Comparison of ENCODE assay signal across 22 cellular contexts in genomic region chr1:938711-939504, GRCh38. TPM values are rescaled to one million over a fixed set of nuclear protein-coding genes. Genes with fewer than 3 reads are reported as not detected.
DNase-seq lines count a peak whose midpoint lies in the region; TF ChIP-seq lines count a peak whose summit lies in the region.
"Had no signal": no experiment of that assay in that cellular context is flagged by ENCODE, and none has a peak within 500 bp of the region (broad histone marks: within the 10 kb centered on the region; RNA-seq: fewer than 3 reads in every experiment).

No MANE protein-coding gene starts in this region.

- H2BK120ac ChIP-seq in neuronal stem cell (ENCODE audit: low read depth, low read length), result peak overlapping the region; percentile 87

- H3K27me3 ChIP-seq in Loucy (ENCODE audit: insufficient read depth, low read length, poor library complexity, severe bottlenecking) (peaks cover 15% of the 10 kb centered on the region), brain microvascular endothelial cell (replicated peaks) (peaks cover 20% of the 10 kb centered on the region), neuronal stem cell (ENCODE audit: control insufficient read depth in 3 of 3, insufficient read depth in 3 of 3, low read depth in 1 of 3, low read length in 3 of 3) (peaks cover 42 to 88% (median 82%) of the 10 kb centered on the region in 3 experiments), breast epithelium (peaks cover 18 to 73% of the 10 kb centered on the region in 2 donors)
- peaks cover 26% of the 10 kb centered on the region for H3K27me3 ChIP-seq in CD8-positive, alpha-beta memory T cell (ENCODE audit: insufficient read depth, low read length, poor library complexity, severe bottlenecking)
- H3K27me3 ChIP-seq: SJCRH30 had no signal

- H3K36me3 ChIP-seq in Loucy (ENCODE audit: insufficient read depth, low read length), result no peaks in the 10 kb centered on the region
- H3K36me3 ChIP-seq in brain microvascular endothelial cell (replicated peaks), result no peaks in the 10 kb centered on the region
- H3K36me3 ChIP-seq in neuronal stem cell (replicated peaks in 1 of 2; ENCODE audit: control insufficient read depth in 2 of 2, insufficient read depth in 2 of 2, low read length in 2 of 2), result peaks cover 0 to 2% of the 10 kb centered on the region in 2 donors
- H3K36me3 ChIP-seq in breast epithelium, result no peaks in the 10 kb centered on the region
- no peaks in the 10 kb centered on the region for H3K36me3 ChIP-seq in CD8-positive, alpha-beta memory T cell (ENCODE audit: insufficient read depth, low read length)
- H3K36me3 ChIP-seq: cardiac muscle cell, ovary had no signal

- H3K14ac ChIP-seq in neuronal stem cell (ENCODE audit: low read length), result peak overlapping the region; percentile 47

- no peak overlapping the region for H3K4me3 ChIP-seq in Loucy (ENCODE audit: low read length, poor library complexity, severe bottlenecking)
- H3K4me3 ChIP-seq in brain microvascular endothelial cell (ENCODE audit: low read depth, low read length), result no peak overlapping the region
- no peak overlapping the region for H3K4me3 ChIP-seq in neuronal stem cell (ENCODE audit: low read length in 2 of 2)
- no peak overlapping the region for H3K4me3 ChIP-seq in breast epithelium
- H3K4me3 ChIP-seq in CD8-positive, alpha-beta memory T cell (ENCODE audit: low read length), result no peak overlapping the region
- H3K4me3 ChIP-seq: cardiac muscle cell, mucosa of descending colon, ovary had no signal

- no peak overlapping the region for H3K27ac Mint-ChIP-seq in CD8-positive, alpha-beta memory T cell
- H3K27ac Mint-ChIP-seq: activated CD4-positive, alpha-beta T cell treated with anti-CD3 and anti-CD28 coated beads, Interleukin-2, amount 10 ng/mL, durations not matched to agents 24 days and 14 days; activated naive CD8-positive, alpha-beta T cell treated with anti-CD3 and anti-CD28 coated beads, Interleukin-2, amount 10 ng/mL, durations not matched to agents 7 days and 5 days; CD4-positive, CD25-positive, alpha-beta regulatory T cell had no signal

- peak overlapping the region; percentile 76 for H3K4ac ChIP-seq in neuronal stem cell (ENCODE audit: low read length)

- H3K4me2 ChIP-seq in Loucy (ENCODE audit: low read depth, low read length, poor library complexity, severe bottlenecking) (peak overlapping the region; percentile 78), neuronal stem cell (ENCODE audit: insufficient read depth, low read length, poor library complexity, severe bottlenecking) (no peak overlapping the region)

- DNase-seq in DMS53 (lab: John Stamatoyannopoulos, UW) (peak; percentile 59), DMS53 treated with DMSO at 0.1 percent for 48 hours (lab: John Stamatoyannopoulos, UW; ENCODE audit: unreplicated experiment) (no peak), brain microvascular endothelial cell (no peak), neuronal stem cell (ENCODE audit: low spot score) (no peak), breast epithelium (ENCODE audit: low spot score in 2 of 2) (no peak), HuH-7 (ENCODE audit: low spot score) (no peak)
- DNase-seq in CD8-positive, alpha-beta memory T cell, result no peak
- DNase-seq: activated CD4-positive, alpha-beta T cell treated with anti-CD3 and anti-CD28 coated beads, Interleukin-2, amount 10 ng/mL, durations not matched to agents 24 days and 14 days; activated naive CD8-positive, alpha-beta T cell treated with anti-CD3 and anti-CD28 coated beads, Interleukin-2, amount 10 ng/mL, durations not matched to agents 7 days and 5 days; CD4-positive, CD25-positive, alpha-beta regulatory T cell; esophagus squamous epithelium; head of caudate nucleus; NCI-H1436; NCI-H345; tibial artery had no signal

- H3K18ac ChIP-seq in neuronal stem cell (ENCODE audit: low read length), result peak overlapping the region; percentile 93

- H2BK12ac ChIP-seq in neuronal stem cell (ENCODE audit: low read length), result no peak overlapping the region

- no peak overlapping the region for H3K27ac ChIP-seq in brain microvascular endothelial cell
- H3K27ac ChIP-seq in neuronal stem cell (replicated peaks; ENCODE audit: low read length), result no peak overlapping the region
- no peak overlapping the region for H3K27ac ChIP-seq in breast epithelium
- H3K27ac ChIP-seq in CD8-positive, alpha-beta memory T cell (ENCODE audit: low read depth, low read length), result no peak overlapping the region
- H3K27ac ChIP-seq: cardiac muscle cell, esophagus squamous epithelium, ovary had no signal

- H2AFZ ChIP-seq in Loucy (ENCODE audit: low read length) (no peak overlapping the region), neuronal stem cell (ENCODE audit: low read length) (no peak overlapping the region)

- H2AK5ac ChIP-seq in neuronal stem cell (ENCODE audit: low read depth, low read length), result peak overlapping the region; percentile 90

- H3K79me1 ChIP-seq in neuronal stem cell (ENCODE audit: low read depth, low read length), result peaks cover 4% of the 10 kb centered on the region

- peak overlapping the region; percentile 85 for H2BK15ac ChIP-seq in neuronal stem cell (ENCODE audit: low read length)

- no peaks in the 10 kb centered on the region for H3F3A ChIP-seq in Loucy (ENCODE audit: low read depth)

- WGBS in neuronal stem cell (ENCODE audit: extremely low coverage in 2 of 2, insufficient read length in 2 of 2, insufficient replicate concordance in 1 of 2), 2 donors, result no CpG with 5 or more reads among the region's 30 CpGs

- H3K4me1 Mint-ChIP-seq in CD8-positive, alpha-beta memory T cell, result peaks cover 0 to 23% (median 4%) of the 10 kb centered on the region in 3 donors

- no peaks in the 10 kb centered on the region for H4K20me1 ChIP-seq in Loucy (ENCODE audit: insufficient read depth, low read length, poor library complexity, severe bottlenecking)

- in situ Hi-C loops in brain microvascular endothelial cell (cut with HindIII; ENCODE audit: low pct_ligation_motif_present, low sequenced_read_pairs), result no loop called here

- H3K9me2 ChIP-seq in Loucy (replicated peaks; ENCODE audit: low read depth, low read length), result no peaks in the 10 kb centered on the region

- H4K8ac ChIP-seq in neuronal stem cell (ENCODE audit: low read depth, low read length), result no peak overlapping the region

- no peaks in the 10 kb centered on the region for H3K79me2 ChIP-seq in Loucy (ENCODE audit: insufficient read depth, low read length)

- peak overlapping the region in 1 of 7 donors; percentile 32 for H3K4me3 Mint-ChIP-seq in CD8-positive, alpha-beta memory T cell
- H3K4me3 Mint-ChIP-seq: activated CD4-positive, alpha-beta T cell treated with anti-CD3 and anti-CD28 coated beads, Interleukin-2, amount 10 ng/mL, durations not matched to agents 24 days and 14 days; activated naive CD8-positive, alpha-beta T cell treated with anti-CD3 and anti-CD28 coated beads, Interleukin-2, amount 10 ng/mL, durations not matched to agents 7 days and 5 days had no signal

- peak overlapping the region; percentile 95 for H3K23ac ChIP-seq in neuronal stem cell (ENCODE audit: low read depth, low read length, poor library complexity)

- POLR2A ChIA-PET in CD8-positive, alpha-beta memory T cell (lab: Charles Lee), result interaction anchor here (0.5 kb wide), 1 partner anchor 632 kb away, joined by 3 read pairs; no protein-coding TSS in a partner anchor

- no peak overlapping the region for H3K9ac ChIP-seq in Loucy (ENCODE audit: low read depth, low read length, poor library complexity, severe bottlenecking)
- peak overlapping the region; percentile 44 for H3K9ac ChIP-seq in neuronal stem cell (ENCODE audit: low read depth, low read length, poor library complexity)

- CTCF ChIA-PET in CD8-positive, alpha-beta memory T cell (lab: Charles Lee), result interaction anchor here (0.6 to 2.2 kb wide), 3 partner anchors 10 to 46 kb away, joined by 3 to 6 read pairs (median 3); no protein-coding TSS in a partner anchor

- H3K9me3 ChIP-seq in Loucy (ENCODE audit: insufficient read depth, low read depth, low read length), result no peaks in the 10 kb centered on the region
- peaks cover 0 to 3% of the 10 kb centered on the region in 2 donors for H3K9me3 ChIP-seq in neuronal stem cell (replicated peaks in 1 of 2; ENCODE audit: control insufficient read depth in 2 of 2, insufficient read depth in 1 of 2, low read depth in 1 of 2, low read length in 2 of 2)
- H3K9me3 ChIP-seq in breast epithelium, result no peaks in the 10 kb centered on the region
- no peaks in the 10 kb centered on the region for H3K9me3 ChIP-seq in CD8-positive, alpha-beta memory T cell (ENCODE audit: low read length)
- H3K9me3 ChIP-seq: esophagus squamous epithelium, mucosa of descending colon, ovary, SJCRH30, tibial artery had no signal

- H3K27me3 Mint-ChIP-seq in CD8-positive, alpha-beta memory T cell, result peaks cover 24 to 49% of the 10 kb centered on the region in 2 donors

- H3K36me3 Mint-ChIP-seq in CD8-positive, alpha-beta memory T cell, result peaks cover 0 to under 1% (median 0%) of the 10 kb centered on the region in 3 donors
- H3K36me3 Mint-ChIP-seq: activated naive CD8-positive, alpha-beta T cell treated with anti-CD3 and anti-CD28 coated beads, Interleukin-2, amount 10 ng/mL, durations not matched to agents 7 days and 5 days; CD4-positive, CD25-positive, alpha-beta regulatory T cell had no signal

- no peak for TF ChIP-seq POLR2A in breast epithelium (IDR thresholded peaks at IDR 0.05)

- H3K9me3 Mint-ChIP-seq in CD8-positive, alpha-beta memory T cell, result no peaks in the 10 kb centered on the region
- H3K9me3 Mint-ChIP-seq: activated CD4-positive, alpha-beta T cell treated with anti-CD3 and anti-CD28 coated beads, Interleukin-2, amount 10 ng/mL, durations not matched to agents 24 days and 14 days; activated naive CD8-positive, alpha-beta T cell treated with anti-CD3 and anti-CD28 coated beads, Interleukin-2, amount 10 ng/mL, durations not matched to agents 7 days and 5 days; CD4-positive, CD25-positive, alpha-beta regulatory T cell had no signal

- TF ChIP-seq CTCF in Loucy (conservative IDR thresholded peaks at IDR 0.05; ENCODE audit: low read length), result no peak
- peak; percentile 24 for TF ChIP-seq CTCF in brain microvascular endothelial cell (IDR thresholded peaks at IDR 0.05; ENCODE audit: low read depth, low read length, missing control alignments)
- TF ChIP-seq CTCF in breast epithelium (IDR thresholded peaks at IDR 0.05), result no peak

- H3K4me1 ChIP-seq in Loucy (ENCODE audit: insufficient read depth, low read length, poor library complexity, severe bottlenecking) (peaks cover 23% of the 10 kb centered on the region), neuronal stem cell (ENCODE audit: control insufficient read depth in 2 of 2, insufficient read depth in 1 of 2, low read depth in 1 of 2, low read length in 2 of 2) (peaks cover 31 to 34% of the 10 kb centered on the region in 2 donors), breast epithelium (peaks cover 25 to 35% of the 10 kb centered on the region in 2 donors)
- H3K4me1 ChIP-seq in CD8-positive, alpha-beta memory T cell (ENCODE audit: insufficient read depth, low read length), result peaks cover 13% of the 10 kb centered on the region

- H4K91ac ChIP-seq in neuronal stem cell (ENCODE audit: low read depth, low read length, poor library complexity), result no peak overlapping the region

- intact Hi-C loops in breast epithelium (cut with DNase I; ENCODE audit: low total_unique reads), result no loop called here

- peak overlapping the region; percentile 53 for H2BK5ac ChIP-seq in neuronal stem cell (ENCODE audit: low read length)

RNA-seq across cellular contexts. Expression of gene SAMD11, which starts 15.2 kb away (rescaled TPM):
- 0.21 TPM for polyA plus RNA-seq in neuronal stem cell (2013, experiment 1 of 2)
- 0.32 TPM for polyA plus RNA-seq in neuronal stem cell (2013, experiment 2 of 2)
- 10 to 100 TPM in 1 of 3 donors, 1 to 10 TPM in 1, under 1 TPM in 1; 0.16 to 23.0 (median 2.9) TPM for total RNA-seq in breast epithelium
- not detected for total RNA-seq in CD8-positive, alpha-beta memory T cell
- 0.20 TPM for polyA plus RNA-seq in CD8-positive, alpha-beta memory T cell
- total RNA-seq: activated CD4-positive, alpha-beta T cell treated with anti-CD3 and anti-CD28 coated beads, Interleukin-2, amount 10 ng/mL, durations not matched to agents 24 days and 14 days; CD4-positive, CD25-positive, alpha-beta regulatory T cell had no signal

RNA-seq across cellular contexts. Expression of gene NOC2L, which starts 20.1 kb away (rescaled TPM):
- 33.5 TPM for polyA plus RNA-seq in neuronal stem cell (2013, experiment 1 of 2)
- polyA plus RNA-seq in neuronal stem cell (2013, experiment 2 of 2), result 32.6 TPM
- 10 to 100 TPM; 36.2 to 38.7 (median 38.2) TPM for total RNA-seq in breast epithelium
- 100 to 1,000 TPM; 175 to 187 TPM for total RNA-seq in CD8-positive, alpha-beta memory T cell
- 72.3 TPM for polyA plus RNA-seq in CD8-positive, alpha-beta memory T cell

RNA-seq across cellular contexts. Expression of gene KLHL17, which starts 21.5 kb away (rescaled TPM):
- 22.0 TPM for polyA plus RNA-seq in neuronal stem cell (2013, experiment 1 of 2)
- 20.9 TPM for polyA plus RNA-seq in neuronal stem cell (2013, experiment 2 of 2)
- 10 to 100 TPM in 1 of 3 donors, 1 to 10 TPM in 2; 5.4 to 18.0 (median 10.0) TPM for total RNA-seq in breast epithelium
- total RNA-seq in CD8-positive, alpha-beta memory T cell, result 10 to 100 TPM; 27.6 to 28.6 TPM
- polyA plus RNA-seq in CD8-positive, alpha-beta memory T cell, result 1.4 TPM

RNA-seq across cellular contexts. Expression of gene PLEKHN1, which starts 27.4 kb away (rescaled TPM):
- 0.07 TPM for polyA plus RNA-seq in neuronal stem cell (2013, experiment 1 of 2)
- 0.03 TPM for polyA plus RNA-seq in neuronal stem cell (2013, experiment 2 of 2)
- total RNA-seq in breast epithelium, result 1 to 10 TPM in 2 of 3 donors, under 1 TPM in 1; 0.16 to 2.8 (median 1.6) TPM
- 1 to 10 TPM; 2.7 to 3.5 TPM for total RNA-seq in CD8-positive, alpha-beta memory T cell
- polyA plus RNA-seq in CD8-positive, alpha-beta memory T cell, result 0.49 TPM

RNA-seq across cellular contexts. Expression of gene PERM1, which starts 43.0 kb away (rescaled TPM):
- not detected for polyA plus RNA-seq in neuronal stem cell (2013, experiment 1 of 2)
- polyA plus RNA-seq in neuronal stem cell (2013, experiment 2 of 2), result 0.01 TPM
- 1 to 10 TPM in 1 of 3 donors, under 1 TPM in 1, not detected in 1; 0.33 to 1.9 TPM for total RNA-seq in breast epithelium
- not detected for total RNA-seq in CD8-positive, alpha-beta memory T cell
- polyA plus RNA-seq in CD8-positive, alpha-beta memory T cell, result not detected
- total RNA-seq: A172; activated CD4-positive, alpha-beta T cell treated with anti-CD3 and anti-CD28 coated beads, Interleukin-2, amount 10 ng/mL, durations not matched to agents 24 days and 14 days; activated naive CD8-positive, alpha-beta T cell treated with anti-CD3 and anti-CD28 coated beads, Interleukin-2, amount 10 ng/mL, durations not matched to agents 7 days and 5 days; CD4-positive, CD25-positive, alpha-beta regulatory T cell; esophagus squamous epithelium; SJCRH30; smooth muscle cell had no signal
- polyA plus RNA-seq: CD4-positive, CD25-positive, alpha-beta regulatory T cell had no signal

Comparison
In these comparisons a context has a peak if more than half of its experiments do, and no peak if none do; other contexts are left out.
1. RNA of gene NOC2L, which starts 20.1 kb away (total RNA-seq): 175 to 187 TPM in CD8-positive, alpha-beta memory T cell; 36.2 to 38.7 TPM in breast epithelium; every median in the first group is over 4 times any median in the second.